Comparison of ENCODE assay signal across 9 cellular contexts in the genomic region with DNA sequence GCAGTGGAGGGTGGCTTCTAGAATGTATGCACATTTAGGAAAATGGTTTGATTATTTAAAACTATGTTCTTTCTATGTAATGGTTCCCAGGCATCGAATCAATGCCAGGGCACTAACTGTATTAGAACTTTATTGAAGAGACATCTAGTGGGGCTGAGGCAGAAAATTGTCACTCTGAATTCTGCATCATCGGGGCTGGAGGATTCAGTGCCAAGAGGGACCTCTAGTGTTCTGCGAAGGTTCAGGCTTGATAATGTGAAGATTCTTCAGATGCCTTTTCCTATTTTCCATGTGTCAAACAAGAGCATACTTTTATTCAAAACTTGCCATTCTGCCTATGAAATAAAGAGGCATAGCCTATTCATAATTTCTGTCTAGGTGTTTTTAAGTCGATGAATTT.
A peak's percentile ranks its signal among the peaks of the same experiment; 100 is the strongest.
DNase-seq lines count a peak whose midpoint lies in the region; ATAC-seq, FAIRE-seq and TF ChIP-seq lines count a peak whose summit lies in the region.
"Had no signal": no experiment of that assay in that cellular context is flagged by ENCODE, and none has a peak within 500 bp of the region (broad histone marks: within the 10 kb centered on the region; RNA-seq: fewer than 3 reads in every experiment).

No MANE protein-coding gene starts in this region.

- H3K4me3 ChIP-seq in OCI-LY3 (ENCODE audit: low read length) (no peak overlapping the region), tibial artery (no peak overlapping the region)

- peak; percentile 93 for FAIRE-seq in A204.1 (lab: Jason Lieb, UNC)

- CTCF ChIA-PET in CD4-positive, alpha-beta T cell (lab: Charles Lee): no interaction called here

- no peaks in the 10 kb centered on the region for H3K9me3 ChIP-seq in OCI-LY3 (ENCODE audit: insufficient read depth, low read length)
- no peaks in the 10 kb centered on the region for H3K9me3 ChIP-seq in CD4-positive, alpha-beta T cell (ENCODE audit: control insufficient read depth, low read length)
- H3K9me3 ChIP-seq in tibial artery: no peaks in the 10 kb centered on the region

- DNase-seq in H4 (ENCODE audit: low spot score) (peak; percentile 29), head of caudate nucleus (peak in 40 of 42 donors; percentile 7 to 86 (median 61)), activated gamma-delta T cell (lab: John Stamatoyannopoulos, UW) (no peak), tibial artery (no peak)
- DNase-seq in effector CD4-positive, alpha-beta T cell: no peak
- no peak for DNase-seq in CD4-positive, alpha-beta T cell
- DNase-seq: activated naive CD8-positive, alpha-beta T cell treated with anti-CD3 and anti-CD28 coated beads, Interleukin-2, amount 10 ng/mL, durations not matched to agents 7 days and 5 days had no signal

- H3K4me1 ChIP-seq in OCI-LY3 (ENCODE audit: low read length) (peaks cover 4% of the 10 kb centered on the region; the same call in 1 of the 2 replicates), tibial artery (peaks cover 0 to 20% (median 5%) of the 10 kb centered on the region in 4 donors)

- ATAC-seq in CD4-positive, alpha-beta T cell (ENCODE audit: poor library complexity): no peak

- no peak overlapping the region for H3K4me2 ChIP-seq in OCI-LY3 (ENCODE audit: low read length)

- no peak overlapping the region for H3K9ac ChIP-seq in OCI-LY3 (ENCODE audit: low read length)

- H3K9me3 Mint-ChIP-seq in CD4-positive, alpha-beta T cell: peaks cover 5% of the 10 kb centered on the region

- H3K27me3 Mint-ChIP-seq in CD4-positive, alpha-beta T cell: no peaks in the 10 kb centered on the region
- H3K27me3 Mint-ChIP-seq: activated naive CD8-positive, alpha-beta T cell treated with anti-CD3 and anti-CD28 coated beads, Interleukin-2, amount 10 ng/mL, durations not matched to agents 7 days and 5 days had no signal

- no peaks in the 10 kb centered on the region for H4K20me1 ChIP-seq in OCI-LY3 (ENCODE audit: insufficient read depth, low read length)

- H3K27me3 ChIP-seq in OCI-LY3 (ENCODE audit: low read depth, low read length) (no peaks in the 10 kb centered on the region), tibial artery (no peaks in the 10 kb centered on the region)
- no peaks in the 10 kb centered on the region for H3K27me3 ChIP-seq in CD4-positive, alpha-beta T cell (ENCODE audit: control insufficient read depth, insufficient read depth, low read length)

- no peak overlapping the region for H2AFZ ChIP-seq in OCI-LY3 (ENCODE audit: low read depth, low read length)

- H3K36me3 ChIP-seq in OCI-LY3 (replicated peaks; ENCODE audit: low read depth, low read length) (no peaks in the 10 kb centered on the region), tibial artery (no peaks in the 10 kb centered on the region)

- TF ChIP-seq CTCF in OCI-LY3 (IDR thresholded peaks at IDR 0.05; ENCODE audit: low read depth, low read length): peak; percentile 72
- TF ChIP-seq CTCF in CD4-positive, alpha-beta T cell (IDR thresholded peaks at IDR 0.05): no peak
- peak in 1 of 2 experiments; percentile 11 for TF ChIP-seq CTCF in tibial artery (IDR thresholded peaks at IDR 0.05)

- H3K27ac Mint-ChIP-seq in CD4-positive, alpha-beta T cell: no peak overlapping the region
- H3K27ac Mint-ChIP-seq: activated naive CD8-positive, alpha-beta T cell treated with anti-CD3 and anti-CD28 coated beads, Interleukin-2, amount 10 ng/mL, durations not matched to agents 7 days and 5 days had no signal

- no peak overlapping the region for H3K4me3 Mint-ChIP-seq in CD4-positive, alpha-beta T cell
- H3K4me3 Mint-ChIP-seq: activated naive CD8-positive, alpha-beta T cell treated with anti-CD3 and anti-CD28 coated beads, Interleukin-2, amount 10 ng/mL, durations not matched to agents 7 days and 5 days had no signal

- no peaks in the 10 kb centered on the region for H3K4me1 Mint-ChIP-seq in CD4-positive, alpha-beta T cell (ENCODE audit: low read depth)
- H3K4me1 Mint-ChIP-seq: activated naive CD8-positive, alpha-beta T cell treated with anti-CD3 and anti-CD28 coated beads, Interleukin-2, amount 10 ng/mL, durations not matched to agents 7 days and 5 days had no signal

- intact Hi-C loops in head of caudate nucleus (cut with DNase I) (loop anchor here (10.0 kb wide), 1 partner anchor 61 kb away; no protein-coding TSS in a partner anchor), tibial artery (cut with DNase I; ENCODE audit: low total_unique reads) (loop anchor here (10.0 kb wide), 1 partner anchor 51 kb away; no protein-coding TSS in a partner anchor)
- intact Hi-C loops in CD4-positive, alpha-beta T cell (cut with DNase I, micrococcal nuclease): no loop called here

- no peaks in the 10 kb centered on the region for H3K79me2 ChIP-seq in OCI-LY3 (ENCODE audit: low read length)

- POLR2A ChIA-PET in CD4-positive, alpha-beta T cell (lab: Charles Lee): no interaction called here

- H3K27ac ChIP-seq in OCI-LY3 (ENCODE audit: low read length) (no peak overlapping the region), tibial artery (no peak overlapping the region)
- H3K27ac ChIP-seq in CD4-positive, alpha-beta T cell (ENCODE audit: low read depth, low read length): no peak overlapping the region

- no peaks in the 10 kb centered on the region for H3K36me3 Mint-ChIP-seq in CD4-positive, alpha-beta T cell (ENCODE audit: low read depth)
- H3K36me3 Mint-ChIP-seq: activated naive CD8-positive, alpha-beta T cell treated with anti-CD3 and anti-CD28 coated beads, Interleukin-2, amount 10 ng/mL, durations not matched to agents 7 days and 5 days had no signal

Comparison
In these comparisons a context has a peak if more than half of its experiments do, and no peak if none do; other contexts are left out.
1. DNase-seq: peak in H4 (single experiment) and head of caudate nucleus (40 of 42); none in activated gamma-delta T cell (single experiment), effector CD4-positive, alpha-beta T cell (single experiment), CD4-positive, alpha-beta T cell (0 of 10) and tibial artery (0 of 2).
2. intact Hi-C loops: an anchor here in head of caudate nucleus (10.0 kb wide) and tibial artery (10.0 kb wide); none called in CD4-positive, alpha-beta T cell.